Comparison of ENCODE assay signal across 16 cellular contexts in genomic region chr1:8379513-8380186, GRCh38.
DNase-seq lines count a peak whose midpoint lies in the region; ATAC-seq, FAIRE-seq and TF ChIP-seq lines count a peak whose summit lies in the region.
"Had no signal": no experiment of that assay in that cellular context is flagged by ENCODE, and none has a peak within 500 bp of the region (broad histone marks: within the 10 kb centered on the region; RNA-seq: fewer than 3 reads in every experiment).

No MANE protein-coding gene starts in this region.

- H3K4me1 Mint-ChIP-seq in MCF 10A (ENCODE audit: insufficient read depth, unreplicated experiment) (peaks cover 5% of the 10 kb centered on the region), neural progenitor cell (peaks cover 77% of the 10 kb centered on the region)

- H2BK12ac ChIP-seq in H1 (ENCODE audit: low read depth, low read length), result no peak overlapping the region

- TF ChIP-seq POLR2A in breast epithelium (IDR thresholded peaks at IDR 0.05) (no peak), H1 (IDR thresholded peaks at IDR 0.05; ENCODE audit: control extremely low read depth in 1 of 2, low read depth in 2 of 2, low read length in 2 of 2) (no peak), tibial nerve (IDR thresholded peaks at IDR 0.05) (no peak)

- H3K27ac Mint-ChIP-seq in MCF 10A (ENCODE audit: low read depth, unreplicated experiment), result no peak overlapping the region
- H3K27ac Mint-ChIP-seq in neural progenitor cell, result peak overlapping the region; percentile 66

- no peak overlapping the region for H2AK5ac ChIP-seq in H1 (ENCODE audit: low read depth, low read length)

- WGBS in H1 (ENCODE audit: extremely low coverage in 1 of 2, insufficient coverage in 1 of 2, insufficient read length in 1 of 2, insufficient replicate concordance in 2 of 2, low coverage in 1 of 2, low lambda C conversion rate in 2 of 2, missing lambda C conversion rate in 1 of 2), 2 experiments, result 95% methylated on average over 9 of the region's 14 CpGs; no CpG with 5 or more reads in 1 of the 2 experiments
- WGBS in tibial nerve, 2 donors, result 70 to 72% methylated on average over 14 of the region's 14 CpGs

- TF ChIP-seq CTCF in breast epithelium (IDR thresholded peaks at IDR 0.05), result no peak
- no peak for TF ChIP-seq CTCF in MCF 10A (IDR thresholded peaks at IDR 0.05; ENCODE audit: unreplicated experiment)
- peak in 2 of 3 experiments; percentile 1 to 6; a peak in 2 of 4 replicates for TF ChIP-seq CTCF in H1 (IDR thresholded peaks at IDR 0.05; ENCODE audit: control extremely low read depth in 1 of 3, insufficient read depth in 1 of 3, low read depth in 1 of 3, low read length in 3 of 3)
- no peak for TF ChIP-seq CTCF in neural progenitor cell (IDR thresholded peaks at IDR 0.05)
- no peak for TF ChIP-seq CTCF in tibial nerve (IDR thresholded peaks at IDR 0.05)
- TF ChIP-seq CTCF in RWPE1 (conservative IDR thresholded peaks at IDR 0.05; ENCODE audit: low read depth), result no peak

- no peaks in the 10 kb centered on the region for H3K9me3 ChIP-seq in breast epithelium
- no peaks in the 10 kb centered on the region for H3K9me3 ChIP-seq in H1 (ENCODE audit: insufficient read depth in 2 of 2, low read depth in 1 of 2, low read length in 1 of 2)
- H3K9me3 ChIP-seq in neural progenitor cell (ENCODE audit: low read depth), result no peaks in the 10 kb centered on the region
- H3K9me3 ChIP-seq in tibial nerve, result no peaks in the 10 kb centered on the region
- H3K9me3 ChIP-seq: A549 had no signal

- no peaks in the 10 kb centered on the region for H3K27me3 ChIP-seq in breast epithelium
- H3K27me3 ChIP-seq in H1 (replicated peaks in 1 of 4; ENCODE audit: control insufficient read depth in 3 of 4, extremely low read depth in 1 of 4, insufficient read depth in 3 of 4, low read length in 3 of 4), result no peaks in the 10 kb centered on the region
- H3K27me3 ChIP-seq in neural progenitor cell, result no peaks in the 10 kb centered on the region
- H3K27me3 ChIP-seq in tibial nerve, result no peaks in the 10 kb centered on the region

- H4K91ac ChIP-seq in H1 (replicated peaks; ENCODE audit: insufficient read length, low read length), result no peak overlapping the region

- no peaks in the 10 kb centered on the region for H3K23me2 ChIP-seq in H1 (ENCODE audit: low read depth, low read length)

- no peak for TF ChIP-seq EP300 in H1 (IDR thresholded peaks at IDR 0.05; ENCODE audit: borderline replicate concordance in 1 of 2, low read depth in 2 of 2, low read length in 2 of 2)
- TF ChIP-seq EP300 in tibial nerve (IDR thresholded peaks at IDR 0.05), result no peak

- H3K27ac ChIP-seq in breast epithelium, result peak overlapping the region; percentile 73 to 85
- no peak overlapping the region for H3K27ac ChIP-seq in H1 (ENCODE audit: low read depth, low read length)
- no peak overlapping the region for H3K27ac ChIP-seq in neural progenitor cell
- H3K27ac ChIP-seq in tibial nerve, result peak overlapping the region; percentile 46 to 91 (median 67)
- no peak overlapping the region for H3K27ac ChIP-seq in RWPE1
- H3K27ac ChIP-seq: A549 had no signal

- 0 out of 2 replicates have a peak overlapping the region, but pooled peaks have one; percentile 39 for H3K18ac ChIP-seq in H1 (ENCODE audit: extremely low read depth, low read length)

- no peak overlapping the region for H3K14ac ChIP-seq in H1 (ENCODE audit: insufficient read length)

- no peak overlapping the region for H2AFZ ChIP-seq in H1 (ENCODE audit: low read length)
- H2AFZ ChIP-seq in neural progenitor cell (replicated peaks), result no peak overlapping the region

- BruUV-seq in MCF 10A (replicated peaks; lab: Mats Ljungman, UMichigan), result no TSS peak

- no peak for ATAC-seq in GM19452 (IDR thresholded peaks at IDR 0.05; ENCODE audit: unreplicated experiment)

- DNase-seq in breast epithelium (ENCODE audit: low spot score in 2 of 2) (no peak), MCF 10A (ENCODE audit: unreplicated experiment) (no peak), H1 (ENCODE audit: low read depth in 1 of 2, low spot score in 2 of 2) (no peak), neural progenitor cell (ENCODE audit: low spot score) (no peak), tibial nerve (ENCODE audit: low spot score in 2 of 2) (no peak), RWPE1 (ENCODE audit: low spot score) (no peak), amniotic stem cell (lab: John Stamatoyannopoulos, UW) (no peak)
- DNase-seq: activated naive CD8-positive, alpha-beta T cell treated with anti-CD3 and anti-CD28 coated beads, Interleukin-2, amount 10 ng/mL, durations not matched to agents 7 days and 5 days; DMS 273 treated with DMSO at 0.1 percent for 48 hours; mammary epithelial cell; NCI-H526; SHP77 had no signal

- TF ChIP-seq RAD21 in H1 (IDR thresholded peaks at IDR 0.05 in 1 of 2, conservative IDR thresholded peaks at IDR 0.05 in 1 of 2; ENCODE audit: low read depth in 2 of 2, low read length in 2 of 2), result peak in 1 of 2 experiments; percentile 18; a peak in 1 of 4 replicates

- peaks cover 43% of the 10 kb centered on the region for H3F3A ChIP-seq in neural progenitor cell (ENCODE audit: low read depth)

- H2BK5ac ChIP-seq in H1 (ENCODE audit: low read depth, low read length), result no peak overlapping the region

- CTCF ChIA-PET in MCF 10A (lab: Yijun Ruan, JAX) (interaction anchor here (1.3 kb wide), 1 partner anchor 29 kb away, joined by 6 read pairs; no protein-coding TSS in a partner anchor), H1 (lab: Charles Lee; ENCODE audit: partially characterized antibody) (interaction anchor here (0.9 to 2.0 kb wide), 9 partner anchors 14 to 85 kb away, joined by 3 to 9 read pairs (median 4); no protein-coding TSS in a partner anchor), RWPE1 (lab: Yijun Ruan, JAX) (no interaction called here)

- H3K36me3 Mint-ChIP-seq in MCF 10A (ENCODE audit: insufficient read depth, unreplicated experiment) (peaks cover 14% of the 10 kb centered on the region), neural progenitor cell (peaks cover 21% of the 10 kb centered on the region)

- H3K79me2 ChIP-seq in H1 (ENCODE audit: control insufficient read depth in 1 of 2, insufficient read depth in 2 of 2, low read length in 2 of 2), result peaks cover 0 to 71% of the 10 kb centered on the region in 2 experiments; a peak in 3 of 4 replicates
- peaks cover 90% of the 10 kb centered on the region for H3K79me2 ChIP-seq in neural progenitor cell (ENCODE audit: low read depth)

- H3K36me3 ChIP-seq in breast epithelium, result no peaks in the 10 kb centered on the region
- H3K36me3 ChIP-seq in H1 (ENCODE audit: control insufficient read depth in 2 of 4, insufficient read depth in 4 of 4, low read length in 3 of 4), result peaks cover 0 to 3% (median 0%) of the 10 kb centered on the region in 4 experiments; a peak in 2 of 8 replicates
- H3K36me3 ChIP-seq in neural progenitor cell, result no peaks in the 10 kb centered on the region
- no peaks in the 10 kb centered on the region for H3K36me3 ChIP-seq in tibial nerve

- H4K20me1 ChIP-seq in H1 (replicated peaks in 1 of 2; ENCODE audit: control insufficient read depth in 1 of 2, insufficient read depth in 2 of 2, low read length in 2 of 2) (peaks cover 14 to 26% of the 10 kb centered on the region in 2 experiments), neural progenitor cell (ENCODE audit: low read depth) (peaks cover 97% of the 10 kb centered on the region)

- H3K27me3 Mint-ChIP-seq in MCF 10A (ENCODE audit: insufficient read depth, unreplicated experiment), result no peaks in the 10 kb centered on the region
- H3K27me3 Mint-ChIP-seq in neural progenitor cell (ENCODE audit: insufficient read depth, low read depth), result peaks cover 7% of the 10 kb centered on the region
- H3K27me3 Mint-ChIP-seq: activated naive CD8-positive, alpha-beta T cell treated with anti-CD3 and anti-CD28 coated beads, Interleukin-2, amount 10 ng/mL, durations not matched to agents 7 days and 5 days had no signal

- H3K9ac ChIP-seq in H1 (replicated peaks in 1 of 4; ENCODE audit: extremely low read depth in 1 of 4, low read depth in 3 of 4, low read length in 3 of 4) (no peak overlapping the region), neural progenitor cell (no peak overlapping the region)

- FAIRE-seq in H1 (lab: Jason Lieb, UNC), result no peak
- FAIRE-seq: A549, HTR-8/SVneo, urothelium cell line had no signal

- no peak overlapping the region for H3K56ac ChIP-seq in H1 (replicated peaks; ENCODE audit: insufficient read length, low read depth, low read length)

- peaks cover 22% of the 10 kb centered on the region for H3K79me1 ChIP-seq in H1 (ENCODE audit: low read depth, low read length)

- H2BK20ac ChIP-seq in H1 (ENCODE audit: low read length), result no peak overlapping the region

- H3K9me3 Mint-ChIP-seq in MCF 10A (ENCODE audit: unreplicated experiment), result no peaks in the 10 kb centered on the region
- H3K9me3 Mint-ChIP-seq in neural progenitor cell, result no peaks in the 10 kb centered on the region
- H3K9me3 Mint-ChIP-seq: activated naive CD8-positive, alpha-beta T cell treated with anti-CD3 and anti-CD28 coated beads, Interleukin-2, amount 10 ng/mL, durations not matched to agents 7 days and 5 days had no signal

- H2BK120ac ChIP-seq in H1 (replicated peaks; ENCODE audit: low read depth, low read length), result no peak overlapping the region

- no peak overlapping the region for H4K8ac ChIP-seq in H1 (ENCODE audit: extremely low read depth, insufficient read depth, low read length)

- H3K4me1 ChIP-seq in breast epithelium, result peaks cover 7 to 15% of the 10 kb centered on the region in 2 donors
- H3K4me1 ChIP-seq in H1 (replicated peaks in 1 of 4; ENCODE audit: control insufficient read depth in 3 of 4, insufficient read depth in 4 of 4, low read length in 3 of 4), result peaks cover 0 to 21% (median 12%) of the 10 kb centered on the region in 4 experiments; a peak in 5 of 7 replicates
- peaks cover 59% of the 10 kb centered on the region for H3K4me1 ChIP-seq in neural progenitor cell
- H3K4me1 ChIP-seq in tibial nerve, result peaks cover 0 to 97% (median 66%) of the 10 kb centered on the region in 4 donors
- H3K4me1 ChIP-seq: A549 had no signal

- POLR2A ChIA-PET in MCF 10A (lab: Yijun Ruan, JAX) (no interaction called here), H1 (lab: Charles Lee; ENCODE audit: partially characterized antibody) (interaction anchor here (0.6 to 1.1 kb wide), 2 partner anchors 37 to 392 kb away, joined by 3 read pairs; no protein-coding TSS in a partner anchor), RWPE1 (lab: Yijun Ruan, JAX; ENCODE audit: low non-redundant PET) (no interaction called here)

- no peak overlapping the region for H2BK15ac ChIP-seq in H1 (ENCODE audit: low read length)

- no peak overlapping the region for H3K4me2 ChIP-seq in H1 (ENCODE audit: insufficient read depth in 1 of 2, low read depth in 2 of 2, low read length in 2 of 2)
- no peak overlapping the region for H3K4me2 ChIP-seq in neural progenitor cell
- H3K4me2 ChIP-seq: A549 had no signal

- no peak overlapping the region for H3K23ac ChIP-seq in H1 (ENCODE audit: insufficient read length)

- H3K4me3 Mint-ChIP-seq in MCF 10A (ENCODE audit: unreplicated experiment) (no peak overlapping the region), neural progenitor cell (no peak overlapping the region)
- H3K4me3 Mint-ChIP-seq: activated naive CD8-positive, alpha-beta T cell treated with anti-CD3 and anti-CD28 coated beads, Interleukin-2, amount 10 ng/mL, durations not matched to agents 7 days and 5 days had no signal

- no peak overlapping the region for H4K5ac ChIP-seq in H1 (ENCODE audit: insufficient read length, low read depth, low read length)

- intact Hi-C loops in breast epithelium (cut with DNase I; ENCODE audit: low total_unique reads) (no loop called here), MCF 10A (cut with micrococcal nuclease) (no loop called here)

- H3K4me3 ChIP-seq in breast epithelium, result no peak overlapping the region
- H3K4me3 ChIP-seq in H1 (ENCODE audit: extremely low read depth in 1 of 4, insufficient read depth in 2 of 4, low read depth in 3 of 4, low read length in 4 of 4), result no peak overlapping the region
- H3K4me3 ChIP-seq in neural progenitor cell, result no peak overlapping the region
- H3K4me3 ChIP-seq in tibial nerve, result no peak overlapping the region
- H3K4me3 ChIP-seq: A549 had no signal

- no peak overlapping the region for H3K4ac ChIP-seq in H1 (replicated peaks; ENCODE audit: insufficient read length, low read depth, low read length)

Comparison
In these comparisons a context has a peak if more than half of its experiments do, and no peak if none do; other contexts are left out.
1. H3K27ac ChIP-seq: peak in breast epithelium (2 of 2) and tibial nerve (4 of 4); none in H1 (single experiment), neural progenitor cell (single experiment) and RWPE1 (single experiment).
2. CTCF ChIP-seq: peak in H1 (2 of 3); none in breast epithelium (0 of 3), MCF 10A (single experiment), neural progenitor cell (single experiment), tibial nerve (0 of 5) and RWPE1 (single experiment).